ENCODE assay signal across 8 cellular contexts in genomic region chr5:181267291-181267904, GRCh38. TPM values are rescaled to one million over a fixed set of nuclear protein-coding genes. Genes with fewer than 3 reads are reported as not detected.
DNase-seq lines count a peak whose midpoint lies in the region; ATAC-seq, FAIRE-seq and TF ChIP-seq lines count a peak whose summit lies in the region.
"Not testable (repeated sequence)": the region's sequence is repeated elsewhere in the genome, so short reads cannot be mapped to it uniquely, and the experiment has no call there.

No MANE protein-coding gene starts in this region.

- not testable (repeated sequence) for TF ChIP-seq CTCF in 22Rv1 (IDR thresholded peaks at IDR 0.05); PC-3 (conservative IDR thresholded peaks at IDR 0.05; ENCODE audit: low read depth, low read length)
- TF ChIP-seq CTCF in K562 (IDR thresholded peaks at IDR 0.05 in 2 of 3, conservative IDR thresholded peaks at IDR 0.05 in 1 of 3; ENCODE audit: insufficient read depth in 2 of 3, low read depth in 1 of 3, low read length in 3 of 3) (peak; percentile 12 to 29 (median 15); a peak in 1 of 6 replicates), epithelial cell of proximal tubule (conservative IDR thresholded peaks at IDR 0.05; ENCODE audit: low read depth, low read length) (peak; percentile 27), lower lobe of right lung (IDR thresholded peaks at IDR 0.05) (peak; percentile 7), neural progenitor cell (IDR thresholded peaks at IDR 0.05) (peak; percentile 12)

- FAIRE-seq in K562 (lab: Jason Lieb, UNC) = peak; percentile 61

- not testable (repeated sequence) for H3K9me2 ChIP-seq in PC-3 (replicated peaks; ENCODE audit: low read length)

- H3K9me3 Mint-ChIP-seq in neural progenitor cell = not testable (repeated sequence)

- not testable (repeated sequence) for H3K79me2 ChIP-seq in PC-3 (ENCODE audit: low read length); K562 (ENCODE audit: control insufficient read depth, insufficient read depth, low read length)
- peaks cover 14% of the 10 kb centered on the region for H3K79me2 ChIP-seq in neural progenitor cell (ENCODE audit: low read depth)

- H3K27ac Mint-ChIP-seq in neural progenitor cell = peak overlapping the region; percentile 54

- H3K9ac ChIP-seq in PC-3 (ENCODE audit: low read length); K562 (ENCODE audit: insufficient read depth in 1 of 2, low read depth in 2 of 2, low read length in 2 of 2); neural progenitor cell: not testable (repeated sequence)

- H3K9me1 ChIP-seq in K562 (ENCODE audit: control insufficient read depth, insufficient read depth, low read length) = not testable (repeated sequence)

- H3K27me3 ChIP-seq in PC-3 (ENCODE audit: low read length); K562 (ENCODE audit: control insufficient read depth in 2 of 2, insufficient read depth in 2 of 2, low read length in 2 of 2); lower lobe of right lung (ENCODE audit: low read depth); neural progenitor cell: not testable (repeated sequence)

- CTCF ChIA-PET in PC-3 (lab: Charles Lee); K562 (lab: Yijun Ruan, JAX; ENCODE audit: low intra/inter-chr PET ratio): not testable (repeated sequence)

- H3K4me1 Mint-ChIP-seq in neural progenitor cell = peaks cover 38% of the 10 kb centered on the region

- H3K36me3 ChIP-seq in PC-3 (ENCODE audit: low read depth, low read length); neural progenitor cell: not testable (repeated sequence)
- H3K36me3 ChIP-seq in K562 (ENCODE audit: control insufficient read depth, insufficient read depth, low read length) = peaks cover 14% of the 10 kb centered on the region; the same call in 2 of the 3 replicates
- H3K36me3 ChIP-seq in lower lobe of right lung = peaks cover 13% of the 10 kb centered on the region

- not testable (repeated sequence) for TF ChIP-seq EP300 in K562 (IDR thresholded peaks at IDR 0.05; ENCODE audit: low read length)

- not testable (repeated sequence) for H3K4me2 ChIP-seq in PC-3 (ENCODE audit: low read length); neural progenitor cell
- peak overlapping the region; percentile 15; the same call in 1 of the 2 replicates for H3K4me2 ChIP-seq in K562 (ENCODE audit: insufficient read depth, low read length)

- H2AFZ ChIP-seq in PC-3 (ENCODE audit: low read length); neural progenitor cell (replicated peaks): not testable (repeated sequence)
- peak overlapping the region; percentile 78 for H2AFZ ChIP-seq in K562 (ENCODE audit: low read depth, low read length)

- BruUV-seq in PC-3 (replicated peaks; lab: Mats Ljungman, UMichigan); K562 (replicated peaks; lab: Mats Ljungman, UMichigan): not testable (repeated sequence)

- in situ Hi-C loops in K562 (cut with MboI) = not testable (repeated sequence)

- TF ChIP-seq RAD21 in K562 (CRISPR knock-in tag; conservative IDR thresholded peaks at IDR 0.05 in 1 of 2, IDR thresholded peaks at IDR 0.05 in 1 of 2) = peak; percentile 36 to 66

- peak; percentile 61 for DNase-seq in ELF-1 (ENCODE audit: low read depth, low spot score)
- DNase-seq in HK-2 (ENCODE audit: unreplicated experiment) = peak; percentile 9
- not testable (repeated sequence) for DNase-seq in PC-3; epithelial cell of proximal tubule (ENCODE audit: low read depth); lower lobe of right lung; neural progenitor cell (ENCODE audit: low spot score)
- peak in 1 of 4 experiments; percentile 72 for DNase-seq in K562 (ENCODE audit: extremely low read depth in 1 of 4, low spot score in 3 of 4)

- not testable (repeated sequence) for H3F3A ChIP-seq in PC-3 (ENCODE audit: low read length, unreplicated experiment)
- peaks cover 17% of the 10 kb centered on the region for H3F3A ChIP-seq in neural progenitor cell (ENCODE audit: low read depth)

- not testable (repeated sequence) for H3K4me1 ChIP-seq in PC-3 (ENCODE audit: insufficient read depth, low read length); lower lobe of right lung; neural progenitor cell
- peaks cover 13 to 18% of the 10 kb centered on the region in 2 experiments; a peak in 4 of 5 replicates for H3K4me1 ChIP-seq in K562 (replicated peaks in 1 of 2; ENCODE audit: control insufficient read depth in 2 of 2, insufficient read depth in 2 of 2, low read length in 2 of 2)

- not testable (repeated sequence) for H3K4me3 ChIP-seq in PC-3 (ENCODE audit: low read length); K562; epithelial cell of proximal tubule (ENCODE audit: low read depth, low read length); lower lobe of right lung; neural progenitor cell

- not testable (repeated sequence) for H3K4me3 Mint-ChIP-seq in neural progenitor cell

- H4K20me1 ChIP-seq in PC-3 (ENCODE audit: low read length); K562 (replicated peaks; ENCODE audit: control insufficient read depth, insufficient read depth, low read length); neural progenitor cell (ENCODE audit: low read depth): not testable (repeated sequence)

- not testable (repeated sequence) for H3K27me3 Mint-ChIP-seq in neural progenitor cell (ENCODE audit: insufficient read depth, low read depth)

- WGBS in K562 (ENCODE audit: insufficient coverage, low coverage, missing lambda C conversion rate) = 0% methylated on average over 7 of the region's 8 CpGs

- H3K36me3 Mint-ChIP-seq in neural progenitor cell = peaks cover 13% of the 10 kb centered on the region

- POLR2A ChIA-PET in PC-3 (lab: Charles Lee; ENCODE audit: unreplicated experiment); K562 (lab: Yijun Ruan, JAX): not testable (repeated sequence)

- ATAC-seq in PC-3 (peak; percentile 24; the same call in 1 of the 2 replicates), K562 (peak; percentile 51)
- ATAC-seq in lower lobe of right lung = not testable (repeated sequence)

- H3K27ac ChIP-seq in 22Rv1 (0 out of 2 replicates have a peak overlapping the region, but pooled peaks have one; percentile 26), K562 (ENCODE audit: extremely low read depth, low read depth, low read length) (peak overlapping the region; percentile 47; the same call in 2 of the 3 replicates)
- not testable (repeated sequence) for H3K27ac ChIP-seq in PC-3 (ENCODE audit: low read length); lower lobe of right lung; neural progenitor cell

- intact Hi-C loops in PC-3 (cut with micrococcal nuclease); K562 (cut with micrococcal nuclease); lower lobe of right lung (cut with DNase I): not testable (repeated sequence)

- H3K9me3 ChIP-seq in PC-3 (ENCODE audit: low read length); K562 (replicated peaks; ENCODE audit: control insufficient read depth, insufficient read depth, low read depth, low read length); lower lobe of right lung; neural progenitor cell (ENCODE audit: low read depth): not testable (repeated sequence)

- not testable (repeated sequence) for TF ChIP-seq POLR2A in K562 (conservative IDR thresholded peaks at IDR 0.05)

RNA-seq across cellular contexts. Expression of gene TRIM52, which starts 6.5 kb away (rescaled TPM):
- total RNA-seq in PC-3 (2014; rRNA removed) = 4.4 and 8.9 TPM in 2 replicates
- 34.8 and 81.1 TPM in 2 replicates for total RNA-seq in K562 (2011; cell fraction: chromatin; rRNA removed; ENCODE audit: low replicate concordance)
- total RNA-seq in K562 (2011; cell fraction: nucleolus; rRNA removed) = 29.7 and 40.4 TPM in 2 replicates
- total RNA-seq in K562 (2011; cell fraction: nucleoplasm; rRNA removed) = 48.1 and 60.9 TPM in 2 replicates
- 6.1 and 6.5 TPM in 2 replicates for total RNA-seq in K562 (2014; rRNA removed)
- 13.5 and 13.9 TPM in 2 replicates for total RNA-seq in K562 (2014; rRNA removed; fragmentation: Illumina TruSeq; extraction: Trizol)
- total RNA-seq in K562 (2015; rRNA removed; fragmentation: Illumina TruSeq; extraction: Trizol) = 10.5 and 12.8 TPM in 2 replicates
- 13.5 and 14.2 TPM in 2 replicates for total RNA-seq in K562 (2021)
- 21.9 and 24.1 TPM in 2 replicates for polyA plus RNA-seq in K562 (2011; rRNA removed)
- 5.6 and 11.8 TPM in 2 replicates for polyA plus RNA-seq in K562 (2011; cell fraction: cytosol; rRNA removed)
- polyA plus RNA-seq in K562 (2011; cell fraction: nucleus; rRNA removed) = 30.2 and 31.5 TPM in 2 replicates
- 12.9 and 20.0 TPM in 2 replicates for polyA plus RNA-seq in K562 (2012)
- 15.8 and 17.2 TPM in 2 replicates for polyA plus RNA-seq in K562 (2014; fragmentation: Illumina TruSeq; extraction: Trizol)
- 1 to 10 TPM; 3.3 to 3.7 TPM for polyA plus RNA-seq in K562 (2014; fragmentation: Nextera tagmentation; extraction: Ambion mirVana)
- polyA plus RNA-seq in K562 (2014; rRNA removed) = 18.0 and 20.0 TPM in 2 replicates
- polyA minus RNA-seq in K562 (2011; rRNA and poly(A)+ RNA removed) = 17.6 and 20.0 TPM in 2 replicates
- 6.1 and 6.8 TPM in 2 replicates for polyA minus RNA-seq in K562 (2011; cell fraction: cytosol; rRNA and poly(A)+ RNA removed)
- polyA minus RNA-seq in K562 (2011; cell fraction: nucleus; rRNA and poly(A)+ RNA removed) = 11.4 and 21.9 TPM in 2 replicates
- total RNA-seq in epithelial cell of proximal tubule = 1.6 and 3.5 TPM in 2 replicates
- total RNA-seq in lower lobe of right lung = 20.8 TPM
- 7.9 and 9.4 TPM in 2 replicates for total RNA-seq in neural progenitor cell (ENCODE audit: low replicate concordance)

RNA-seq across cellular contexts. Expression of gene RACK1, which starts 23.7 kb away (rescaled TPM):
- 2,587 and 3,047 TPM in 2 replicates for total RNA-seq in PC-3 (2014; rRNA removed)
- total RNA-seq in K562 (2011; cell fraction: chromatin; rRNA removed; ENCODE audit: low replicate concordance) = 854 and 1,455 TPM in 2 replicates
- total RNA-seq in K562 (2011; cell fraction: nucleolus; rRNA removed) = 1,835 and 1,893 TPM in 2 replicates
- 1,718 and 2,743 TPM in 2 replicates for total RNA-seq in K562 (2011; cell fraction: nucleoplasm; rRNA removed)
- total RNA-seq in K562 (2014; rRNA removed) = 4,051 and 4,420 TPM in 2 replicates
- total RNA-seq in K562 (2014; rRNA removed; fragmentation: Illumina TruSeq; extraction: Trizol) = 2,268 and 2,618 TPM in 2 replicates
- total RNA-seq in K562 (2015; rRNA removed; fragmentation: Illumina TruSeq; extraction: Trizol) = 3,776 and 3,843 TPM in 2 replicates
- total RNA-seq in K562 (2021) = 2,303 and 2,318 TPM in 2 replicates
- polyA plus RNA-seq in K562 (2011; rRNA removed) = 3,764 and 5,908 TPM in 2 replicates
- polyA plus RNA-seq in K562 (2011; cell fraction: cytosol; rRNA removed) = 7,594 and 7,810 TPM in 2 replicates
- polyA plus RNA-seq in K562 (2011; cell fraction: nucleus; rRNA removed) = 2,830 and 3,465 TPM in 2 replicates
- 3,329 and 5,405 TPM in 2 replicates for polyA plus RNA-seq in K562 (2012)
- 3,833 and 4,270 TPM in 2 replicates for polyA plus RNA-seq in K562 (2014; fragmentation: Illumina TruSeq; extraction: Trizol)
- polyA plus RNA-seq in K562 (2014; fragmentation: Nextera tagmentation; extraction: Ambion mirVana) = 1,000 to 10,000 TPM; 3,894 to 5,311 TPM
- 3,427 and 3,846 TPM in 2 replicates for polyA plus RNA-seq in K562 (2014; rRNA removed)
- polyA minus RNA-seq in K562 (2011; rRNA and poly(A)+ RNA removed) = 4,917 and 6,085 TPM in 2 replicates
- 3,397 and 3,535 TPM in 2 replicates for polyA minus RNA-seq in K562 (2011; cell fraction: cytosol; rRNA and poly(A)+ RNA removed)
- polyA minus RNA-seq in K562 (2011; cell fraction: nucleus; rRNA and poly(A)+ RNA removed) = 973 and 1,854 TPM in 2 replicates
- total RNA-seq in epithelial cell of proximal tubule = 2,747 and 3,067 TPM in 2 replicates
- total RNA-seq in lower lobe of right lung = 1,202 TPM
- 2,816 and 3,567 TPM in 2 replicates for total RNA-seq in neural progenitor cell (ENCODE audit: low replicate concordance)

RNA-seq across cellular contexts. Expression of gene TRIM41, which starts 44.3 kb away (rescaled TPM):
- total RNA-seq in PC-3 (2014; rRNA removed) = 18.7 and 26.8 TPM in 2 replicates
- total RNA-seq in K562 (2011; cell fraction: chromatin; rRNA removed; ENCODE audit: low replicate concordance) = 93.5 and 120 TPM in 2 replicates
- total RNA-seq in K562 (2011; cell fraction: nucleolus; rRNA removed) = 59.6 and 64.0 TPM in 2 replicates
- 84.3 and 102 TPM in 2 replicates for total RNA-seq in K562 (2011; cell fraction: nucleoplasm; rRNA removed)
- 29.5 and 31.6 TPM in 2 replicates for total RNA-seq in K562 (2014; rRNA removed)
- 11.4 and 14.2 TPM in 2 replicates for total RNA-seq in K562 (2014; rRNA removed; fragmentation: Illumina TruSeq; extraction: Trizol)
- total RNA-seq in K562 (2015; rRNA removed; fragmentation: Illumina TruSeq; extraction: Trizol) = 21.7 and 25.6 TPM in 2 replicates
- 37.7 and 47.6 TPM in 2 replicates for total RNA-seq in K562 (2021)
- polyA plus RNA-seq in K562 (2011; rRNA removed) = 15.6 and 19.3 TPM in 2 replicates
- polyA plus RNA-seq in K562 (2011; cell fraction: cytosol; rRNA removed) = 15.7 and 25.0 TPM in 2 replicates
- 121 and 125 TPM in 2 replicates for polyA plus RNA-seq in K562 (2011; cell fraction: nucleus; rRNA removed)
- polyA plus RNA-seq in K562 (2012) = 32.5 and 45.1 TPM in 2 replicates
- polyA plus RNA-seq in K562 (2014; fragmentation: Illumina TruSeq; extraction: Trizol) = 20.9 and 29.8 TPM in 2 replicates
- 1 to 10 TPM; 1.8 to 2.1 TPM for polyA plus RNA-seq in K562 (2014; fragmentation: Nextera tagmentation; extraction: Ambion mirVana)
- 34.8 and 39.3 TPM in 2 replicates for polyA plus RNA-seq in K562 (2014; rRNA removed)
- polyA minus RNA-seq in K562 (2011; rRNA and poly(A)+ RNA removed) = 14.0 and 16.6 TPM in 2 replicates
- 7.3 and 9.5 TPM in 2 replicates for polyA minus RNA-seq in K562 (2011; cell fraction: cytosol; rRNA and poly(A)+ RNA removed)
- 19.9 and 22.7 TPM in 2 replicates for polyA minus RNA-seq in K562 (2011; cell fraction: nucleus; rRNA and poly(A)+ RNA removed)
- 10.6 and 12.4 TPM in 2 replicates for total RNA-seq in epithelial cell of proximal tubule
- 29.1 TPM for total RNA-seq in lower lobe of right lung
- 8.1 and 24.2 TPM in 2 replicates for total RNA-seq in neural progenitor cell (ENCODE audit: low replicate concordance)
